ENCODE assay signal across 8 cellular contexts in genomic region chr12:126879820-126880219, GRCh38.
"Had no signal": no experiment of that assay in that cellular context is flagged by ENCODE, and none has a peak within 500 bp of the region (broad histone marks: within the 10 kb centered on the region; RNA-seq: fewer than 3 reads in every experiment).

No MANE protein-coding gene starts in this region.

- ATAC-seq: GM12878 had no signal

- DNase-seq: GDM1, GF-D8 had no signal

- FAIRE-seq: G401.6, GM12878, GM12891, GM12892, GM18507, GM19239 had no signal

- H3K4me3 ChIP-seq: GM12878 had no signal
